In the genomic region with DNA sequence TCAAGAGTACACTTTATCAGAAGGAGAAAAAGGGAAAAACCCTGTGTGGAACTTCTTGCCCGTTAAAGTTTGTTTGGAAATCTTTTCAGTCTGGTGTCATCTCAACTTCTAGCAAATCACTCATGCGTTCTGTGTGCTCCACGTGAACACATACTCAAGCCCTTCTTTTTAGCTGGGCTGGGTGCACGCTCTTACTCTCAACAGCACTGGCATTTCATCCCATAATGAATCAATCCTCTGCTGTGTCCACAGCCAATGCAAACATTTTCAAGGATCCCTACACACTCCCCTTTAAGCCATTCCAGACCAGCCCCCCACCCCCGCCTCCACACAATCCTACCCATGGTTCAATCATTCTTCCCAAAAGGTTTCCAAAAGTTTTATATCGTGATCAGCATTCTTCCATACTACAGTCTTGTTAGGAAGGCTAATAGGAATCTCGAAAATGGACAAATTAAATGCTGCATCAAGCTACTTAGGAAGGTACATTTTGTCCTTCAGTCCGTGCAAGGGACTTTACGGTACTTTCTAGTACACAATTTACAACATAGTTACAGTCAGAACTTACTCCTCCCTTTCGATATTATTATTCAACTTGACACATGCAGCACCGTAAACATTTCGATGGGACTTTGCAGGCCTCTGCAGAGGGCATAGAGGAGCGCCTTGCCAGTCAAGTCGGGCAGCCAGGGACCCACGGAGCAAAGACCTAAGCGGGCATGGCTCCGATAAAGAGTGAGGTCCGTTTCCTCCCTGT, we compare ENCODE assay signal across 8 cellular contexts. TPM values are rescaled to one million over a fixed set of nuclear protein-coding genes. Genes with fewer than 3 reads are reported as not detected.
A peak's percentile ranks its signal among the peaks of the same experiment; 100 is the strongest.
DNase-seq lines count a peak whose midpoint lies in the region; ATAC-seq and TF ChIP-seq lines count a peak whose summit lies in the region.

No MANE protein-coding gene starts in this region.

- peak overlapping the region; percentile 91 for H2BK5ac ChIP-seq in IMR-90 (ENCODE audit: low read depth, low read length, poor library complexity, severe bottlenecking)

- H3K4me1 ChIP-seq in IMR-90 (ENCODE audit: control insufficient read depth, insufficient read depth, low read length), result peaks cover 8% of the 10 kb centered on the region

- peak overlapping the region; percentile 41; the same call in 1 of the 2 replicates for H4K91ac ChIP-seq in IMR-90 (ENCODE audit: insufficient read depth, low read depth, low read length)

- peak overlapping the region; percentile 48; the same call in 1 of the 2 replicates for H3K18ac ChIP-seq in IMR-90 (ENCODE audit: low read depth, low read length)

- peak overlapping the region; percentile 85 for H3K14ac ChIP-seq in IMR-90 (replicated peaks; ENCODE audit: low read depth, low read length)

- ATAC-seq in IMR-90 (ENCODE audit: low read depth) (no peak), GM21390 (IDR thresholded peaks at IDR 0.05; ENCODE audit: unreplicated experiment) (no peak)
- peak; percentile 33 to 59 for ATAC-seq in activated naive CD4-positive, alpha-beta T cell treated with anti-CD3 and anti-CD28 coated beads, Interleukin-2, amount 50 U/mL, for 72 hours
- ATAC-seq in stimulated activated naive CD8-positive, alpha-beta T cell treated with anti-CD3 and anti-CD28 coated beads, Interleukin-15, amount 100 ng/mL, for 72 hours, result peak; percentile 39

- POLR2A ChIA-PET in IMR-90 (lab: Charles Lee; ENCODE audit: unreplicated experiment), result interaction anchor here (0.6 to 0.7 kb wide), 2 partner anchors 92 to 280 kb away, joined by 3 read pairs; no protein-coding TSS in a partner anchor

- WGBS in IMR-90 (ENCODE audit: extremely low coverage in 2 of 2, insufficient read length in 1 of 2), 2 experiments, result 0% methylated on average over 11 of the region's 18 CpGs; no CpG with 5 or more reads in 1 of the 2 experiments

- dilution Hi-C loops in IMR-90 (cut with HindIII; ENCODE audit: low sequenced_read_pairs, unreplicated experiment), result no loop called here

- H3K36me3 Mint-ChIP-seq in activated naive CD4-positive, alpha-beta T cell treated with anti-CD3 and anti-CD28 coated beads, Interleukin-2, amount 50 U/mL, for 72 hours, result peaks cover 25 to 27% of the 10 kb centered on the region in 2 donors
- H3K36me3 Mint-ChIP-seq in immature natural killer cell, result peaks cover 0 to 4% (median 0%) of the 10 kb centered on the region in 3 donors

- H2BK15ac ChIP-seq in IMR-90 (ENCODE audit: low read depth, low read length), result no peak overlapping the region

- TF ChIP-seq RAD21 in IMR-90 (IDR thresholded peaks at IDR 0.05; ENCODE audit: low read length), result no peak

- peak; percentile 19; the same call in 1 of the 2 replicates for TF ChIP-seq POLR2A in IMR-90 (IDR thresholded peaks at IDR 0.05; ENCODE audit: low read depth, low read length)

- H4K20me1 ChIP-seq in IMR-90 (ENCODE audit: insufficient read depth, low read length), result peaks cover under 1% of the 10 kb centered on the region; the same call in 1 of the 2 replicates

- peak overlapping the region; percentile 88 for H3K23ac ChIP-seq in IMR-90 (ENCODE audit: low read depth, low read length)

- DNase-seq in NCI-H748 (lab: John Stamatoyannopoulos, UW; ENCODE audit: unreplicated experiment) (peak; percentile 40), NCI-H748 treated with DMSO at 0.1 percent for 48 hours (lab: John Stamatoyannopoulos, UW) (no peak), IMR-90 (peak; percentile 73), immature natural killer cell (peak in 1 of 3 donors; percentile 34)
- DNase-seq in activated naive CD4-positive, alpha-beta T cell treated with anti-CD3 and anti-CD28 coated beads, Interleukin-2, amount 50 U/mL, for 72 hours (ENCODE audit: low spot score in 2 of 2), result no peak
- peak in 1 of 2 donors; percentile 49 for DNase-seq in stimulated activated naive CD8-positive, alpha-beta T cell treated with anti-CD3 and anti-CD28 coated beads, Interleukin-15, amount 100 ng/mL, for 72 hours
- no peak for DNase-seq in activated effector memory CD4-positive, alpha-beta T cell treated with anti-CD3 and anti-CD28 coated beads, Interleukin-2, amount 50 U/mL, for 16 hours

- H3K36me3 ChIP-seq in IMR-90 (ENCODE audit: control insufficient read depth, insufficient read depth, low read length), result no peaks in the 10 kb centered on the region

- H3K4me3 ChIP-seq in IMR-90 (ENCODE audit: insufficient read depth, low read depth, low read length), result peak overlapping the region; percentile 90

- H2AK9ac ChIP-seq in IMR-90 (replicated peaks; ENCODE audit: low read depth, low read length, poor library complexity), result peak overlapping the region; percentile 59

- H2AFZ ChIP-seq in IMR-90 (replicated peaks; ENCODE audit: low read length, poor library complexity), result peak overlapping the region; percentile 88

- CTCF ChIA-PET in IMR-90 (lab: Yijun Ruan, JAX), result no interaction called here

- H3K27me3 Mint-ChIP-seq in immature natural killer cell (ENCODE audit: low read depth in 3 of 3), result peaks cover 14 to 26% (median 20%) of the 10 kb centered on the region in 3 donors
- H3K27me3 Mint-ChIP-seq in stimulated activated naive CD8-positive, alpha-beta T cell treated with anti-CD3 and anti-CD28 coated beads, Interleukin-15, amount 100 ng/mL, for 72 hours, result peaks cover 33% of the 10 kb centered on the region

- peak overlapping the region; percentile 83 for H3K4ac ChIP-seq in IMR-90 (ENCODE audit: low read depth, low read length)

- no peaks in the 10 kb centered on the region for H3K9me3 Mint-ChIP-seq in activated naive CD4-positive, alpha-beta T cell treated with anti-CD3 and anti-CD28 coated beads, Interleukin-2, amount 50 U/mL, for 72 hours
- H3K9me3 Mint-ChIP-seq in immature natural killer cell, result no peaks in the 10 kb centered on the region
- no peaks in the 10 kb centered on the region for H3K9me3 Mint-ChIP-seq in stimulated activated naive CD8-positive, alpha-beta T cell treated with anti-CD3 and anti-CD28 coated beads, Interleukin-15, amount 100 ng/mL, for 72 hours

- peak overlapping the region; percentile 27; the same call in 1 of the 2 replicates for H2AK5ac ChIP-seq in IMR-90 (ENCODE audit: low read depth, low read length)

- peak overlapping the region; percentile 86 for H3K4me2 ChIP-seq in IMR-90 (ENCODE audit: low read depth, low read length)

- peak overlapping the region; percentile 85 for H3K9ac ChIP-seq in IMR-90 (ENCODE audit: low read depth, low read length)

- H2BK20ac ChIP-seq in IMR-90 (ENCODE audit: low read depth, low read length), result 0 out of 2 replicates have a peak overlapping the region, but pooled peaks have one; percentile 4

- H3K79me1 ChIP-seq in IMR-90 (ENCODE audit: low read depth in 1 of 2, low read length in 2 of 2), result peaks cover 8 to 31% of the 10 kb centered on the region in 2 experiments

- H2BK120ac ChIP-seq in IMR-90 (ENCODE audit: low read depth, low read length), result peak overlapping the region; percentile 56; the same call in 1 of the 2 replicates

- peak overlapping the region; percentile 56; the same call in 1 of the 2 replicates for H3K56ac ChIP-seq in IMR-90 (ENCODE audit: extremely low read depth, insufficient read depth, low read length)

- BruUV-seq in IMR-90 (replicated peaks; lab: Mats Ljungman, UMichigan), result TSS peak; percentile 23

- H3K27ac Mint-ChIP-seq in activated naive CD4-positive, alpha-beta T cell treated with anti-CD3 and anti-CD28 coated beads, Interleukin-2, amount 50 U/mL, for 72 hours, result peak overlapping the region; percentile 87 to 98
- H3K27ac Mint-ChIP-seq in immature natural killer cell, result peak overlapping the region; percentile 87 to 97 (median 92)
- peak overlapping the region; percentile 95 to 96 for H3K27ac Mint-ChIP-seq in stimulated activated naive CD8-positive, alpha-beta T cell treated with anti-CD3 and anti-CD28 coated beads, Interleukin-15, amount 100 ng/mL, for 72 hours

- peak overlapping the region; percentile 98 for H3K27ac ChIP-seq in IMR-90 (ENCODE audit: insufficient read depth, low read length)

- peak overlapping the region in 1 of 2 experiments; percentile 64; a peak in 2 of 4 replicates for H4K8ac ChIP-seq in IMR-90 (ENCODE audit: low read depth in 2 of 2, low read length in 2 of 2)

- in situ Hi-C loops in IMR-90 (cut with MboI; ENCODE audit: low sequenced_read_pairs), result loop anchor here (5.0 to 25.0 kb wide), 2 partner anchors 275 to 1155 kb away; no protein-coding TSS in a partner anchor

- intact Hi-C loops in IMR-90 (cut with micrococcal nuclease), result loop anchor here (1.0 to 10.0 kb wide), 9 partner anchors 39 to 1140 kb away; no protein-coding TSS in a partner anchor

- H3K27me3 ChIP-seq in IMR-90 (ENCODE audit: control insufficient read depth, insufficient read depth, low read length), result no peaks in the 10 kb centered on the region

- peaks cover 48 to 65% of the 10 kb centered on the region in 2 donors for H3K4me1 Mint-ChIP-seq in immature natural killer cell
- H3K4me1 Mint-ChIP-seq in stimulated activated naive CD8-positive, alpha-beta T cell treated with anti-CD3 and anti-CD28 coated beads, Interleukin-15, amount 100 ng/mL, for 72 hours, result peaks cover 44% of the 10 kb centered on the region

- H3K9me1 ChIP-seq in IMR-90 (ENCODE audit: insufficient read depth, low read length), result no peaks in the 10 kb centered on the region

- no peaks in the 10 kb centered on the region for H3K9me3 ChIP-seq in IMR-90 (ENCODE audit: control insufficient read depth, insufficient read depth, low read length)

- H4K5ac ChIP-seq in IMR-90 (ENCODE audit: low read depth, low read length), result no peak overlapping the region

- TF ChIP-seq CTCF in IMR-90 (conservative IDR thresholded peaks at IDR 0.05; ENCODE audit: low read depth, low read length), result no peak

- peak overlapping the region; percentile 89 to 98 (median 96) for H3K4me3 Mint-ChIP-seq in immature natural killer cell
- H3K4me3 Mint-ChIP-seq in stimulated activated naive CD8-positive, alpha-beta T cell treated with anti-CD3 and anti-CD28 coated beads, Interleukin-15, amount 100 ng/mL, for 72 hours, result peak overlapping the region; percentile 96 to 99

TF ChIP-seq in IMR-90, 13 proteins besides CTCF, POLR2A, EP300 and RAD21 (continues in another document):
- TF ChIP-seq MXI1 (IDR thresholded peaks at IDR 0.05; ENCODE audit: borderline replicate concordance, low read depth, low read length), result peak; percentile 76; the same call in 1 of the 2 replicates

RNA-seq across cellular contexts. Expression of a gene that starts 1.5 kb away (rescaled TPM):
- total RNA-seq in IMR-90 (2012; rRNA removed), result 16.1 and 16.9 TPM in 2 replicates
- polyA plus RNA-seq in IMR-90 (2012; rRNA removed) (24.6 and 26.4 TPM in 2 replicates), immature natural killer cell (10 to 100 TPM; 18.4 to 32.9 (median 26.1) TPM)
- polyA plus RNA-seq in IMR-90 (2012; cell fraction: cytosol; rRNA removed), result 8.9 and 21.0 TPM in 2 replicates
- 22.4 and 44.0 TPM in 2 replicates for polyA plus RNA-seq in IMR-90 (2012; cell fraction: nucleus; rRNA removed; ENCODE audit: low replicate concordance)
- 10 to 100 TPM; 25.9 to 31.6 TPM for total RNA-seq in activated naive CD4-positive, alpha-beta T cell treated with anti-CD3 and anti-CD28 coated beads, Interleukin-2, amount 50 U/mL, for 72 hours

RNA-seq across cellular contexts. Expression of a gene that starts 3.1 kb away (rescaled TPM):
- 9.2 and 10.0 TPM in 2 replicates for total RNA-seq in IMR-90 (2012; rRNA removed)
- 6.4 and 7.1 TPM in 2 replicates for polyA plus RNA-seq in IMR-90 (2012; rRNA removed)
- 2.8 and 4.6 TPM in 2 replicates for polyA plus RNA-seq in IMR-90 (2012; cell fraction: cytosol; rRNA removed)
- polyA plus RNA-seq in IMR-90 (2012; cell fraction: nucleus; rRNA removed; ENCODE audit: low replicate concordance), result 4.5 and 4.9 TPM in 2 replicates
- total RNA-seq in activated naive CD4-positive, alpha-beta T cell treated with anti-CD3 and anti-CD28 coated beads, Interleukin-2, amount 50 U/mL, for 72 hours, result 10 to 100 TPM in 1 of 2 donors, 1 to 10 TPM in 1; 8.7 to 17.2 TPM
- polyA plus RNA-seq in immature natural killer cell, result 10 to 100 TPM in 1 of 3 donors, 1 to 10 TPM in 2; 1.7 to 10.7 (median 3.5) TPM

Comparison
In these comparisons a context has a peak if more than half of its experiments do, and no peak if none do; other contexts are left out.
1. DNase-seq: peak in NCI-H748 (single experiment) and IMR-90 (single experiment); none in NCI-H748 treated with DMSO at 0.1 percent for 48 hours (single experiment), activated naive CD4-positive, alpha-beta T cell treated with anti-CD3 and anti-CD28 coated beads, Interleukin-2, amount 50 U/mL, for 72 hours (0 of 2) and activated effector memory CD4-positive, alpha-beta T cell treated with anti-CD3 and anti-CD28 coated beads, Interleukin-2, amount 50 U/mL, for 16 hours (single experiment).
2. ATAC-seq: peak in activated naive CD4-positive, alpha-beta T cell treated with anti-CD3 and anti-CD28 coated beads, Interleukin-2, amount 50 U/mL, for 72 hours (2 of 2) and stimulated activated naive CD8-positive, alpha-beta T cell treated with anti-CD3 and anti-CD28 coated beads, Interleukin-15, amount 100 ng/mL, for 72 hours (single experiment); none in IMR-90 (single experiment) and GM21390 (single experiment).
3. Peak in every context shown above with its lines, with median percentiles within 50 percentile points of each other: H3K27ac Mint-ChIP-seq.